Comparison of ENCODE assay signal across 24 cellular contexts in genomic region chr12:65705380-65705876, GRCh38.
"Had no signal": no experiment of that assay in that cellular context is flagged by ENCODE, and none has a peak within 500 bp of the region (broad histone marks: within the 10 kb centered on the region; RNA-seq: fewer than 3 reads in every experiment).

No MANE protein-coding gene starts in this region.

- H2AFZ ChIP-seq: neural progenitor cell, parathyroid adenoma had no signal

- H3K4me1 ChIP-seq: left ventricle myocardium inferior, neural progenitor cell, parathyroid adenoma, right atrium auricular region, right lobe of liver, spleen, suprapubic skin, tibial artery, upper lobe of right lung had no signal

- H3K27me3 ChIP-seq: neural progenitor cell, neutrophil, right atrium auricular region, right lobe of liver, suprapubic skin had no signal

- H3K4me2 ChIP-seq: neural progenitor cell had no signal

- ATAC-seq: natural killer cell; right lobe of liver; stimulated activated effector memory CD8-positive, alpha-beta T cell treated with anti-CD3 and anti-CD28 coated beads, Interleukin-12 subunit alpha, Interleukin-12 subunit beta, amount 100 ng/mL, for 72 hours; upper lobe of right lung had no signal

- H3K4me3 ChIP-seq: left ventricle myocardium inferior, lung, neural progenitor cell, right atrium auricular region, right lobe of liver, skin epidermis, spleen, suprapubic skin, thoracic aorta, tibial artery, upper lobe of right lung had no signal

- H3K36me3 ChIP-seq: left ventricle myocardium inferior, neural progenitor cell, neutrophil, right atrium auricular region, right lobe of liver, spleen, suprapubic skin, thoracic aorta, tibial artery, upper lobe of right lung had no signal

- DNase-seq: islet precursor cell; left ventricle myocardium inferior; mesendoderm; naive B cell; natural killer cell; nephron progenitor cell; occipital lobe; right lobe of liver; spleen; stimulated activated CD4-positive, alpha-beta T cell treated with anti-CD3 and anti-CD28 coated beads, Interleukin-4, amount 100 ng/mL, for 24 hours; stimulated activated naive CD4-positive, alpha-beta T cell; tibial artery; trophoblast cell; upper lobe of right lung had no signal

- H3K27ac ChIP-seq: left ventricle myocardium inferior, neural progenitor cell, neutrophil, parathyroid adenoma, right atrium auricular region, right lobe of liver, skin epidermis, spleen, suprapubic skin, thoracic aorta, tibial artery, upper lobe of right lung had no signal

- H3K9me3 ChIP-seq: neutrophil, suprapubic skin had no signal

- FAIRE-seq: urothelium cell line had no signal

- H3K9ac ChIP-seq: neural progenitor cell, parathyroid adenoma had no signal

- H3K79me2 ChIP-seq: parathyroid adenoma had no signal
